ENCODE assay signal across 14 cellular contexts in genomic region chr7:154699421-154699820, GRCh38.
"Had no signal": no experiment of that assay in that cellular context is flagged by ENCODE, and none has a peak within 500 bp of the region (broad histone marks: within the 10 kb centered on the region; RNA-seq: fewer than 3 reads in every experiment).

No MANE protein-coding gene starts in this region.

- DNase-seq: activated CD4-positive, alpha-beta T cell treated with anti-CD3 and anti-CD28 coated beads, Interleukin-2, amount 10 ng/mL, durations not matched to agents 7 days and 5 days; activated naive CD4-positive, alpha-beta T cell treated with Interleukin-2 at 50 U/mL for 16 hours; effector memory CD4-positive, alpha-beta T cell; heart right ventricle; ovary; stimulated activated naive B cell treated with anti-CD40 and anti-IgM and Interleukin-4, amounts not matched to agents 10 μg/mL and 1 μg/mL and 100 μg/mL, for 72 hours; T-helper 1 cell; WERI-Rb-1 had no signal

- H3K36me3 Mint-ChIP-seq: neural progenitor cell; stimulated activated naive B cell treated with anti-CD40 and anti-IgM and Interleukin-4, amounts not matched to agents 10 μg/mL and 1 μg/mL and 100 μg/mL, for 72 hours; type B pancreatic cell had no signal

- H3K4me1 Mint-ChIP-seq: activated CD4-positive, alpha-beta T cell treated with anti-CD3 and anti-CD28 coated beads, Interleukin-2, amount 10 ng/mL, durations not matched to agents 7 days and 5 days; brain; neural progenitor cell; stimulated activated naive B cell treated with anti-CD40 and anti-IgM and Interleukin-4, amounts not matched to agents 10 μg/mL and 1 μg/mL and 100 μg/mL, for 72 hours had no signal

- H3K27ac Mint-ChIP-seq: activated CD4-positive, alpha-beta T cell treated with anti-CD3 and anti-CD28 coated beads, Interleukin-2, amount 10 ng/mL, durations not matched to agents 7 days and 5 days; activated T-helper 1 cell treated with anti-CD3 and anti-CD28 coated beads, Interleukin-12 subunit alpha, Interleukin-12 subunit beta, Interleukin-2, Interleukin-4 antibody, amounts not matched to agents 30 ng/mL and 10 ng/mL and 1 ng/mL, durations not matched to agents 14 hours and 24 hours and 36 hours; neural progenitor cell; stimulated activated naive B cell treated with anti-CD40 and anti-IgM and Interleukin-4, amounts not matched to agents 10 μg/mL and 1 μg/mL and 100 μg/mL, for 72 hours; type B pancreatic cell had no signal

- ATAC-seq: heart right ventricle; stimulated activated naive B cell treated with anti-CD40 and anti-IgM and Interleukin-4, amounts not matched to agents 10 μg/mL and 1 μg/mL and 100 μg/mL, for 72 hours had no signal

- H3K4me3 Mint-ChIP-seq: activated CD4-positive, alpha-beta T cell treated with anti-CD3 and anti-CD28 coated beads, Interleukin-2, amount 10 ng/mL, durations not matched to agents 7 days and 5 days; activated T-helper 1 cell treated with anti-CD3 and anti-CD28 coated beads, Interleukin-12 subunit alpha, Interleukin-12 subunit beta, Interleukin-2, Interleukin-4 antibody, amounts not matched to agents 30 ng/mL and 10 ng/mL and 1 ng/mL, durations not matched to agents 14 hours and 24 hours and 36 hours; brain; neural progenitor cell; stimulated activated naive B cell treated with anti-CD40 and anti-IgM and Interleukin-4, amounts not matched to agents 10 μg/mL and 1 μg/mL and 100 μg/mL, for 72 hours; type B pancreatic cell had no signal

- H3K9me3 Mint-ChIP-seq: activated T-helper 1 cell treated with anti-CD3 and anti-CD28 coated beads, Interleukin-12 subunit alpha, Interleukin-12 subunit beta, Interleukin-2, Interleukin-4 antibody, amounts not matched to agents 30 ng/mL and 10 ng/mL and 1 ng/mL, durations not matched to agents 14 hours and 24 hours and 36 hours; type B pancreatic cell had no signal

- H3K27me3 Mint-ChIP-seq: activated CD4-positive, alpha-beta T cell treated with anti-CD3 and anti-CD28 coated beads, Interleukin-2, amount 10 ng/mL, durations not matched to agents 7 days and 5 days; brain; stimulated activated naive B cell treated with anti-CD40 and anti-IgM and Interleukin-4, amounts not matched to agents 10 μg/mL and 1 μg/mL and 100 μg/mL, for 72 hours had no signal

- FAIRE-seq: frontal cortex, islet of Langerhans had no signal
